ENCODE assay signal across 17 cellular contexts in the genomic region with DNA sequence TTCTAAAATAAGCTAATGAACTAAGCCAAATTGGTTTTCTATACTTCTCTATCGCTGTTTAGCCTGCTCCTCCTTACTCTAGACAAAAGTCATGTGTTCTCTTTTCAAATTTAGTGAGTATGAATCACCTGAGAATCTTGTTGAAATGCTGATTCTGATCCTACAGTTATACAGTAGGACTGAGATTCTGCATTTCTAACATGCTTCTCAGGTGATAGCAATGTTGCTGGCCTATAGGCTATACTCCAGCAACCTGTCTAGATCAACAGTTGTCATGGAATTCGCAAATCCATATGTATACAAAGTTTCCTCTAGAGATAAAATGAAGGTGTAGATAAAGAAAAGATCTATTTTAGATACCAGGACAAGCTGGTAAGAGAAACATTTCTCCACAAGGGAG.
A peak's percentile ranks its signal among the peaks of the same experiment; 100 is the strongest.
DNase-seq lines count a peak whose midpoint lies in the region; ATAC-seq and TF ChIP-seq lines count a peak whose summit lies in the region.
"Had no signal": no experiment of that assay in that cellular context is flagged by ENCODE, and none has a peak within 500 bp of the region (broad histone marks: within the 10 kb centered on the region; RNA-seq: fewer than 3 reads in every experiment).

No MANE protein-coding gene starts in this region.

- H3K4me3 Mint-ChIP-seq in Caco-2 (ENCODE audit: unreplicated experiment): peak overlapping the region; percentile 58
- H3K4me3 Mint-ChIP-seq: B cell; CD4-positive, alpha-beta T cell; IgD-negative memory B cell had no signal

- no peak overlapping the region for H3K14ac ChIP-seq in trophoblast cell (ENCODE audit: low read length)

- H3K4me1 ChIP-seq in Caco-2 (peaks cover 61% of the 10 kb centered on the region), trophoblast cell (ENCODE audit: control insufficient read depth in 1 of 2, insufficient read depth in 2 of 2, low read length in 2 of 2) (peaks cover 0 to 2% of the 10 kb centered on the region in 2 experiments)

- ATAC-seq in HG02840 (IDR thresholded peaks at IDR 0.05; ENCODE audit: low FRiP score, unreplicated experiment): no peak
- ATAC-seq: GM12878 had no signal

- no peak overlapping the region for H3K18ac ChIP-seq in trophoblast cell (ENCODE audit: low read length)

- no peak overlapping the region for H3K27ac ChIP-seq in trophoblast cell (ENCODE audit: low read depth, low read length)
- H3K27ac ChIP-seq: GM23248 had no signal

- no peak overlapping the region for H3K4me2 ChIP-seq in trophoblast cell (ENCODE audit: low read length)

- CTCF ChIA-PET in Caco-2 (lab: Charles Lee): no interaction called here

- H4K8ac ChIP-seq in trophoblast cell (ENCODE audit: low read depth, low read length): no peak overlapping the region

- no TSS peak for BruUV-seq in Caco-2 (replicated peaks; lab: Mats Ljungman, UMichigan)

- H3K27me3 ChIP-seq in Caco-2 (replicated peaks; ENCODE audit: control insufficient read depth, insufficient read depth, low read length): no peaks in the 10 kb centered on the region
- no peaks in the 10 kb centered on the region for H3K27me3 ChIP-seq in trophoblast cell (ENCODE audit: insufficient read depth, low read length)

- no peak overlapping the region for H2AFZ ChIP-seq in trophoblast cell (ENCODE audit: insufficient read depth, low read length, poor library complexity)
- H2AFZ ChIP-seq: GM23248 had no signal

- no CpG with 5 or more reads among the region's 2 CpGs for WGBS in trophoblast cell (ENCODE audit: extremely low coverage, insufficient coverage, insufficient read length)

- POLR2A ChIA-PET in Caco-2 (lab: Charles Lee): interaction anchor here (2.2 kb wide), 1 partner anchor 92 kb away, joined by 14 read pairs; a partner anchor contains a TSS

- H3K9me3 Mint-ChIP-seq in Caco-2 (ENCODE audit: unreplicated experiment): no peaks in the 10 kb centered on the region
- H3K9me3 Mint-ChIP-seq: CD4-positive, alpha-beta T cell; IgD-negative memory B cell had no signal

- H2BK120ac ChIP-seq in trophoblast cell (ENCODE audit: insufficient read depth, low read length, poor library complexity): no peak overlapping the region

- H3K4ac ChIP-seq in trophoblast cell (ENCODE audit: low read depth, low read length): no peak overlapping the region

- no peaks in the 10 kb centered on the region for H3K27me3 Mint-ChIP-seq in Caco-2 (ENCODE audit: insufficient read depth, unreplicated experiment)
- H3K27me3 Mint-ChIP-seq: B cell; CD4-positive, alpha-beta T cell; IgD-negative memory B cell had no signal

- in situ Hi-C loops in GM13976 (cut with MboI; ENCODE audit: low sequenced_read_pairs, unreplicated experiment): no loop called here

- H2BK12ac ChIP-seq in trophoblast cell (ENCODE audit: low read length): no peak overlapping the region

- DNase-seq in Caco-2 (peak; percentile 61 to 78), NCI-H226 (peak; percentile 68), epithelial cell of esophagus (ENCODE audit: low read depth) (peak; percentile 8), trophoblast cell (peak; percentile 81 to 96), GM13976 (ENCODE audit: low spot score) (no peak), AG08395 (ENCODE audit: low spot score) (no peak), hippocampal formation (lab: John Stamatoyannopoulos, UW) (no peak)
- DNase-seq: ACHN; C1 segment of cervical spinal cord; CD4-positive, alpha-beta T cell; DMS79; GM23248; H7 had no signal

- H4K12ac ChIP-seq in trophoblast cell (ENCODE audit: low read depth, low read length): no peak overlapping the region

- no peaks in the 10 kb centered on the region for H3K79me2 ChIP-seq in trophoblast cell (ENCODE audit: control insufficient read depth, insufficient read depth, low read length, poor library complexity)

- H3K9me3 ChIP-seq in Caco-2 (no peaks in the 10 kb centered on the region), trophoblast cell (ENCODE audit: insufficient read depth, low read depth, low read length) (no peaks in the 10 kb centered on the region)

- H2BK5ac ChIP-seq in trophoblast cell (ENCODE audit: low read depth, low read length, poor library complexity): no peak overlapping the region

- no peaks in the 10 kb centered on the region for H3K79me1 ChIP-seq in trophoblast cell (ENCODE audit: low read length)

- H3K23ac ChIP-seq in trophoblast cell (ENCODE audit: low read length): no peak overlapping the region

- TF ChIP-seq CTCF in Caco-2 (IDR thresholded peaks at IDR 0.05; ENCODE audit: insufficient read depth in 1 of 2, low read depth in 1 of 2, low read length in 1 of 2, severe bottlenecking in 1 of 2, unreplicated experiment in 1 of 2) (no peak), epithelial cell of esophagus (IDR thresholded peaks at IDR 0.05; ENCODE audit: insufficient read depth, low read depth, low read length, missing control alignments) (no peak), GM13976 (IDR thresholded peaks at IDR 0.05; ENCODE audit: borderline replicate concordance, control extremely low read depth, extremely low read depth, insufficient read depth, missing control alignments) (no peak)

- peak overlapping the region; percentile 73 for H3K27ac Mint-ChIP-seq in Caco-2 (ENCODE audit: unreplicated experiment)
- H3K27ac Mint-ChIP-seq: B cell had no signal

- peaks cover 47% of the 10 kb centered on the region for H3K4me1 Mint-ChIP-seq in Caco-2 (ENCODE audit: low read depth, unreplicated experiment)

- H3K36me3 ChIP-seq in Caco-2 (ENCODE audit: control insufficient read depth, insufficient read depth, low read length) (no peaks in the 10 kb centered on the region), trophoblast cell (ENCODE audit: control insufficient read depth in 1 of 2, insufficient read depth in 2 of 2, low read length in 2 of 2) (peaks cover 0 to 2% of the 10 kb centered on the region in 2 experiments)

- no peaks in the 10 kb centered on the region for H3K36me3 Mint-ChIP-seq in Caco-2 (ENCODE audit: insufficient read depth, unreplicated experiment)

- intact Hi-C loops in Caco-2 (cut with micrococcal nuclease; ENCODE audit: unreplicated experiment): loop anchor here (1.0 to 5.0 kb wide), 6 partner anchors 26 to 258 kb away; a partner anchor contains a TSS

- no peak overlapping the region for H2AK5ac ChIP-seq in trophoblast cell (ENCODE audit: low read length)

- H3K4me3 ChIP-seq in Caco-2 (ENCODE audit: low read depth, low read length): no peak overlapping the region
- H3K4me3 ChIP-seq in epithelial cell of esophagus (ENCODE audit: low read length): no peak overlapping the region
- no peak overlapping the region for H3K4me3 ChIP-seq in trophoblast cell (ENCODE audit: low read depth, low read length)
- H3K4me3 ChIP-seq: GM12878, GM23248 had no signal

- H4K91ac ChIP-seq in trophoblast cell (ENCODE audit: low read depth, low read length): no peak overlapping the region

- H3K9ac ChIP-seq in trophoblast cell (ENCODE audit: low read length): no peak overlapping the region
- H3K9ac ChIP-seq: GM23248 had no signal

Comparison
In these comparisons a context has a peak if more than half of its experiments do, and no peak if none do; other contexts are left out.
1. DNase-seq: peak in Caco-2 (2 of 2), NCI-H226 (single experiment), epithelial cell of esophagus (single experiment) and trophoblast cell (2 of 2); none in GM13976 (single experiment), AG08395 (single experiment) and hippocampal formation (0 of 2).